Comparison of ENCODE assay signal across 9 cellular contexts in the genomic region with DNA sequence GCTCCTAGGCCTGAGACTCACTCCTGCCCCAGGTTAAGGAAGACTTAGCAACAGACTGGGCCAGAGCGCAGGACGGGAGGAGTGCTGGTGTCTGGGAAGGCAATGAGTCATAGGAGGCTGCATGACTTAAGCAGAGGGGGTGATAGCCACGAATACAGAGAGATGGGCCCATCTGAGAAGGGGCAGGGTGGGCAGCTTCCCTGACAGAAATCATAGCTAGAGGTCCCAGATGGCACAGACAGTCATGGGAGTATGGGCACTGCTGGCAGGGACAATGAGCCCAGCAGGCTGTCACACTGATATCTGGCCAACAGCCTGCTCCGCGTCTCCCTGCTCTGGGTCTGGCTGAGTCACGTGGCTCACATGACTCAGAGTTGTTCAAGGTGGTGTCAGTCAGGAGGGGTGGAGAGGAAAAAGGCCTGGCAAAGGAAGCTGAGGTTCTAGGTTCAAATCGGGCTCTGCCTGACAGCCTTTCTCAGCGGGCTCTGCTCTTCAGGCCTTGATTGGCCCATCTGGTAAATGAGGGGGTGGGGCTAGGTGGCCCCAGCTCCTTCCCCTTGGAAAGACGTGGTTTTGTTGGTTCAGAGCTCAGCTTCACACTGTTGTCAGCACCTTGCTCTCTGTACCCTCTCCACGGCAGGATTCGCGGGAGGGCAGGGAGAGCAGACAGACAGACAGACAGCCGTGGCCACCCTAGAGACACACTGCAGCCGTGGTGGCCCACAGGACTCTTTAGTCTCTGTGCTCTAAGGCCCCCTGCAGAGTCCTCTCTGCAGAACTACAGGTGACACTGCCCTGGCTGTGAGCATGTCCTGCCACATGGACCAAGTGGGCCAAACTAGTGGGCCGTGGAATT. TPM values are rescaled to one million over a fixed set of nuclear protein-coding genes. Genes with fewer than 3 reads are reported as not detected.
DNase-seq lines count a peak whose midpoint lies in the region; ATAC-seq and TF ChIP-seq lines count a peak whose summit lies in the region.
"Had no signal": no experiment of that assay in that cellular context is flagged by ENCODE, and none has a peak within 500 bp of the region (broad histone marks: within the 10 kb centered on the region; RNA-seq: fewer than 3 reads in every experiment).

No MANE protein-coding gene starts in this region.

- H3K36me3 ChIP-seq in colonic mucosa (no peaks in the 10 kb centered on the region), lower lobe of right lung (peaks cover 44% of the 10 kb centered on the region)

- H3K27me3 ChIP-seq in colonic mucosa (no peaks in the 10 kb centered on the region), lower lobe of right lung (ENCODE audit: low read depth) (no peaks in the 10 kb centered on the region)

- H3K27ac ChIP-seq in colonic mucosa (peak overlapping the region; percentile 15), lower lobe of right lung (peak overlapping the region; percentile 18)

- no peak overlapping the region for H3K4me3 ChIP-seq in colonic mucosa
- no peak overlapping the region for H3K4me3 ChIP-seq in lower lobe of right lung

- peak overlapping the region in 1 of 2 donors; percentile 24 for H3K9ac ChIP-seq in colonic mucosa (ENCODE audit: low read depth in 2 of 2, low read length in 2 of 2)

- TF ChIP-seq CTCF in colonic mucosa (IDR thresholded peaks at IDR 0.05) (no peak), lower lobe of right lung (IDR thresholded peaks at IDR 0.05) (no peak)

- H3K4me1 ChIP-seq in colonic mucosa (peaks cover 3% of the 10 kb centered on the region), lower lobe of right lung (peaks cover 21% of the 10 kb centered on the region)

- H3K9me3 ChIP-seq in colonic mucosa = no peaks in the 10 kb centered on the region
- H3K9me3 ChIP-seq in lower lobe of right lung = no peaks in the 10 kb centered on the region

- intact Hi-C loops in colonic mucosa (cut with DNase I) (no loop called here), lower lobe of right lung (cut with DNase I) (no loop called here)

- DNase-seq in ELF-1 (ENCODE audit: low read depth, low spot score) = peak; percentile 77
- peak; percentile 52 to 64 for DNase-seq in NOMO-1 (lab: John Stamatoyannopoulos, UW; ENCODE audit: unreplicated experiment in 2 of 2)
- peak; percentile 77 for DNase-seq in colonic mucosa
- no peak for DNase-seq in lower lobe of right lung
- DNase-seq in ureter (ENCODE audit: low spot score) = peak; percentile 86
- no peak for DNase-seq in effector CD8-positive, alpha-beta T cell (lab: John Stamatoyannopoulos, UW)

- peak; percentile 78 to 83 for ATAC-seq in lower lobe of right lung
- no peak for ATAC-seq in GM21360 (IDR thresholded peaks at IDR 0.05; ENCODE audit: unreplicated experiment)
- no peak for ATAC-seq in HG02870 (IDR thresholded peaks at IDR 0.05; ENCODE audit: unreplicated experiment)

RNA-seq across cellular contexts. Expression of a gene that starts 47.8 kb away (rescaled TPM):
- total RNA-seq in colonic mucosa = not detected
- not detected for total RNA-seq in lower lobe of right lung
- not detected for total RNA-seq in ureter
- total RNA-seq: liver had no signal

Comparison
In these comparisons a context has a peak if more than half of its experiments do, and no peak if none do; other contexts are left out.
1. DNase-seq: peak in ELF-1 (single experiment), NOMO-1 (2 of 2), colonic mucosa (single experiment) and ureter (single experiment); none in lower lobe of right lung (single experiment) and effector CD8-positive, alpha-beta T cell (single experiment).
2. ATAC-seq: peak in lower lobe of right lung (2 of 2); none in GM21360 (single experiment) and HG02870 (single experiment).